ENCODE assay signal across 11 cellular contexts in the genomic region with DNA sequence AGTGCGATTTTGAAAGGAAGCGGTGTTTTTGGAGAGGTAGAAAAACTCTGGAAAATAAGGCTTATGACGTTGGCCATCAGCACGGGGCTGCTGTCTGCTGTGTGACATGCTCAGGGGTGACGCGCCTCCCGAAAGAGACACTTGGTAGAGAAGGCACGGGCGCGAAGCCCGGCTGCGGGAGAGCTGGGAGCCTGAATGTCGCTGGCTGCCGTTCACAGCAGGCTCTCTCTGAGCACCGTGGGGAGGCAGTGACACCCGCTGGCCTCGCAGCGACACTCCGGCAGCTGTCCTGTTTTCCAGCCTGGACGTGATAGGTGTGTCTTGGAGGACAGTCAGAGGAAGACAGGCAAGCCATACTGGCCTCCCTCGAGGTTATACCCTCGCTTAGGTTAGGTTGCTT.
A peak's percentile ranks its signal among the peaks of the same experiment; 100 is the strongest.
DNase-seq lines count a peak whose midpoint lies in the region; ATAC-seq and TF ChIP-seq lines count a peak whose summit lies in the region.
"Had no signal": no experiment of that assay in that cellular context is flagged by ENCODE, and none has a peak within 500 bp of the region (broad histone marks: within the 10 kb centered on the region; RNA-seq: fewer than 3 reads in every experiment).

No MANE protein-coding gene starts in this region.

- no peak for ATAC-seq in CD4-positive, alpha-beta T cell (ENCODE audit: poor library complexity)
- ATAC-seq in right cardiac atrium (no peak), HG03432 (IDR thresholded peaks at IDR 0.05; ENCODE audit: unreplicated experiment) (no peak)
- ATAC-seq: body of pancreas, left lung had no signal

- H3K4me3 ChIP-seq in right cardiac atrium (ENCODE audit: low read length): no peak overlapping the region
- H3K4me3 ChIP-seq: body of pancreas, left lung had no signal

- no peaks in the 10 kb centered on the region for H3K27me3 ChIP-seq in CD4-positive, alpha-beta T cell (ENCODE audit: control insufficient read depth, insufficient read depth, low read length)
- H3K27me3 ChIP-seq in right cardiac atrium (ENCODE audit: control insufficient read depth, insufficient read depth): no peaks in the 10 kb centered on the region
- H3K27me3 ChIP-seq: body of pancreas had no signal

- peaks cover 5% of the 10 kb centered on the region for H3K9me3 ChIP-seq in CD4-positive, alpha-beta T cell (ENCODE audit: control insufficient read depth, low read length)
- no peaks in the 10 kb centered on the region for H3K9me3 ChIP-seq in right cardiac atrium (ENCODE audit: control insufficient read depth, low read length)
- H3K9me3 ChIP-seq: body of pancreas, left lung had no signal

- no peak overlapping the region for H3K27ac Mint-ChIP-seq in CD4-positive, alpha-beta T cell

- no peaks in the 10 kb centered on the region for H3K4me1 ChIP-seq in right cardiac atrium (ENCODE audit: control insufficient read depth, insufficient read depth, low read length)
- H3K4me1 ChIP-seq: body of pancreas, left lung had no signal

- peaks cover 2% of the 10 kb centered on the region for H3K9me3 Mint-ChIP-seq in CD4-positive, alpha-beta T cell

- no peaks in the 10 kb centered on the region for H3K4me1 Mint-ChIP-seq in CD4-positive, alpha-beta T cell (ENCODE audit: low read depth)

- WGBS in right cardiac atrium: 15% methylated on average over 22 of the region's 22 CpGs

- CTCF ChIA-PET in CD4-positive, alpha-beta T cell (lab: Charles Lee): no interaction called here

- H3K4me3 Mint-ChIP-seq in CD4-positive, alpha-beta T cell: no peak overlapping the region

- POLR2A ChIA-PET in CD4-positive, alpha-beta T cell (lab: Charles Lee): no interaction called here

- no peak overlapping the region for H3K27ac ChIP-seq in CD4-positive, alpha-beta T cell (ENCODE audit: low read depth, low read length)
- no peak overlapping the region for H3K27ac ChIP-seq in right cardiac atrium (ENCODE audit: low read length)
- H3K27ac ChIP-seq: body of pancreas, left lung had no signal

- no peaks in the 10 kb centered on the region for H3K27me3 Mint-ChIP-seq in CD4-positive, alpha-beta T cell

- H3K36me3 Mint-ChIP-seq in CD4-positive, alpha-beta T cell (ENCODE audit: low read depth): no peaks in the 10 kb centered on the region

- intact Hi-C loops in CD4-positive, alpha-beta T cell (cut with DNase I, micrococcal nuclease): no loop called here
- intact Hi-C loops in right cardiac atrium (cut with DNase I): no loop called here

- DNase-seq in stimulated activated CD4-positive, alpha-beta T cell treated with anti-CD3 and anti-CD28 coated beads, Interleukin-15, amount 100 ng/mL, for 24 hours: peak; percentile 2
- DNase-seq in stimulated activated CD4-positive, alpha-beta T cell treated with anti-CD3 and anti-CD28 coated beads, Interleukin-4, amount 100 ng/mL, for 24 hours: no peak
- DNase-seq in SW480 (ENCODE audit: low spot score): peak; percentile 10
- DNase-seq in medulla oblongata (ENCODE audit: extremely low spot score): peak; percentile 78
- no peak for DNase-seq in CD4-positive, alpha-beta T cell
- no peak for DNase-seq in right cardiac atrium
- no peak for DNase-seq in central memory CD4-positive, alpha-beta T cell
- DNase-seq: NCI-H524 treated with DMSO at 0.1 percent for 48 hours had no signal

- no peak for TF ChIP-seq CTCF in CD4-positive, alpha-beta T cell (IDR thresholded peaks at IDR 0.05)

Comparison
In these comparisons a context has a peak if more than half of its experiments do, and no peak if none do; other contexts are left out.
1. DNase-seq: peak in stimulated activated CD4-positive, alpha-beta T cell treated with anti-CD3 and anti-CD28 coated beads, Interleukin-15, amount 100 ng/mL, for 24 hours (single experiment), SW480 (single experiment) and medulla oblongata (single experiment); none in stimulated activated CD4-positive, alpha-beta T cell treated with anti-CD3 and anti-CD28 coated beads, Interleukin-4, amount 100 ng/mL, for 24 hours (single experiment), CD4-positive, alpha-beta T cell (0 of 10), right cardiac atrium (0 of 3) and central memory CD4-positive, alpha-beta T cell (single experiment).